In the genomic region with DNA sequence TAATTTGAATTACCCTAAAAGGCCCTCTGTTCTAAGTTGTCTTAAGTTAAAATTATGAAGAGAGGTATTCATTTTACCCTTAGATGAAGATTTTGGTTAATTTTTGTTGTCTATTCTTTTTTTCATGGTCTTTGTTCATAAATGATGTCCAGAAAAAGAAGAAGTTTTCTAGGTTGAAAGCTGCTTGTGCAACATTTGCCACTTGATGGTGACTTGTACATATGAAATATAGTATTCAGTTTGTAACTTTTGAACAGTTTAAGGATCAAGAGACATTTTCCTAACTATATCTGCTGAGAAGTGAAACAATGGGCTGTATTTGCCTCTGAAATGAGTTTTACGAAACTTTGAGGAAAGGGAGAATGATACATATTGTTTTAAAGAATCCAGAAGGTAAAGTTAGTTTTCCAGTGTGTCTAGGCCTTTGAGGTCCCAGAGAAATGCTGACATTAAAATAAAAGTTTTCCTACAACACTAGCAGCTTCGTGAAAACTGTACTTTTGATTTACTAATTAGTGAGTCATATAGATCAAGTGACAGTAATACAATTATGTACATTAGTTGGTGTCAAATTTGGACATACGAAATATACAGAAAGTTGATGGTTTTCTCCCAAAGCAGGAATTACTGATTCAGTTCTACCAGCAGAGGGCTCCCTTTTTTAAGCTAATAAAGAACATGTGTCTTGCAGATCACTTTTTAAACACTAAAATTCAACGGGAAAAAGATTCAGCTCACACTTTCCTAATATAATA, we compare ENCODE assay signal across 8 cellular contexts.
DNase-seq lines count a peak whose midpoint lies in the region; ATAC-seq, FAIRE-seq and TF ChIP-seq lines count a peak whose summit lies in the region.

No MANE protein-coding gene starts in this region.

- H4K20me1 ChIP-seq in BLaER1 treated with 17β-estradiol and CSF1 and Interleukin-3, amounts not matched to agents 10 nM and 100 nM = peaks cover 49 to 100% (median 74%) of the 10 kb centered on the region in 11 experiments

- H3K4me1 ChIP-seq in BLaER1 treated with 17β-estradiol and CSF1 and Interleukin-3, amounts not matched to agents 10 nM and 100 nM = peaks cover 29 to 58% (median 51%) of the 10 kb centered on the region in 10 experiments

- H3K27me3 ChIP-seq in BLaER1 treated with 17β-estradiol and CSF1 and Interleukin-3, amounts not matched to agents 10 nM and 100 nM = no peaks in the 10 kb centered on the region

- DNase-seq in GM12891 (ENCODE audit: insufficient read length, low spot score) (no peak), OCI-M2 (lab: John Stamatoyannopoulos, UW; ENCODE audit: unreplicated experiment) (peak; percentile 11), midbrain (lab: John Stamatoyannopoulos, UW) (peak; percentile 83)
- peak; percentile 48 for DNase-seq in central memory CD4-positive, alpha-beta T cell

- peak overlapping the region in 7 of 11 experiments; percentile 12 to 98 (median 31); a peak in 9 of 22 replicates for H3K4me2 ChIP-seq in BLaER1 treated with 17β-estradiol and CSF1 and Interleukin-3, amounts not matched to agents 10 nM and 100 nM

- peaks cover 48 to 75% (median 61%) of the 10 kb centered on the region in 11 experiments for H3K36me3 ChIP-seq in BLaER1 treated with 17β-estradiol and CSF1 and Interleukin-3, amounts not matched to agents 10 nM and 100 nM

- ATAC-seq in GM19328 (IDR thresholded peaks at IDR 0.05; ENCODE audit: unreplicated experiment) = no peak
- ATAC-seq in HG02840 (IDR thresholded peaks at IDR 0.05; ENCODE audit: low FRiP score, unreplicated experiment) = no peak
- ATAC-seq in esophagus mucosa = no peak

- peak; percentile 57 for FAIRE-seq in GM12891 (lab: Jason Lieb, UNC)

- H3K27ac ChIP-seq in BLaER1 treated with 17β-estradiol and CSF1 and Interleukin-3, amounts not matched to agents 10 nM and 100 nM = no peak overlapping the region; a peak in 3 of 22 replicates

- H3K4me3 ChIP-seq in BLaER1 treated with 17β-estradiol and CSF1 and Interleukin-3, amounts not matched to agents 10 nM and 100 nM = no peak overlapping the region

- no peak for TF ChIP-seq POLR2A in GM12891 (IDR thresholded peaks at IDR 0.05; ENCODE audit: low read depth, low read length)

- H3K9ac ChIP-seq in BLaER1 treated with 17β-estradiol and CSF1 and Interleukin-3, amounts not matched to agents 10 nM and 100 nM = peak overlapping the region in 1 of 11 experiments; percentile 7; a peak in 2 of 22 replicates

- H3K9me3 ChIP-seq in BLaER1 treated with 17β-estradiol and CSF1 and Interleukin-3, amounts not matched to agents 10 nM and 100 nM (replicated peaks in 1 of 11) = no peaks in the 10 kb centered on the region

TF ChIP-seq in GM12891, 5 proteins besides CTCF, POLR2A, EP300 and RAD21:
- no peak for TF ChIP-seq TAF1 (IDR thresholded peaks at IDR 0.05; ENCODE audit: low read depth, low read length)
- TF ChIP-seq POLR2AphosphoS5 (IDR thresholded peaks at IDR 0.05; ENCODE audit: low read depth, low read length) = no peak
- no peak for TF ChIP-seq POU2F2 (IDR thresholded peaks at IDR 0.05; ENCODE audit: low read depth, low read length)
- no peak for TF ChIP-seq SPI1 (IDR thresholded peaks at IDR 0.05; ENCODE audit: low read depth, low read length)
- no peak for TF ChIP-seq PAX5 (IDR thresholded peaks at IDR 0.05; ENCODE audit: insufficient read depth, low read length, severe bottlenecking)
